ENCODE assay signal across 23 cellular contexts in genomic region chr14:94292872-94293577, GRCh38. TPM values are rescaled to one million over a fixed set of nuclear protein-coding genes. Genes with fewer than 3 reads are reported as not detected.
"Had no signal": no experiment of that assay in that cellular context is flagged by ENCODE, and none has a peak within 500 bp of the region (broad histone marks: within the 10 kb centered on the region; RNA-seq: fewer than 3 reads in every experiment).

Gene SERPINA10, minus strand, starts transcription at chr14:94293268. Its CDS starts 2,675 bp downstream, at chr14:94290593.

- H3K4me3 ChIP-seq: cardiac muscle cell, dorsolateral prefrontal cortex, thoracic aorta had no signal

- DNase-seq: activated CD4-positive, alpha-beta memory T cell treated with anti-CD3 and anti-CD28 coated beads, Interleukin-2, amount 10 ng/mL, durations not matched to agents 7 days and 5 days; activated CD4-positive, alpha-beta T cell treated with anti-CD3 and anti-CD28 coated beads for 36 hours; activated CD8-positive, alpha-beta memory T cell treated with anti-CD3 and anti-CD28 coated beads, Interleukin-2, amount 10 ng/mL, durations not matched to agents 7 days and 5 days; activated naive CD4-positive, alpha-beta T cell treated with Interleukin-2 at 50 U/mL for 16 hours; activated naive CD8-positive, alpha-beta T cell treated with anti-CD3 and anti-CD28 coated beads, Interleukin-2, amount 10 ng/mL, durations not matched to agents 7 days and 5 days; amygdala; dorsolateral prefrontal cortex; foreskin fibroblast; hypothalamus; mesendoderm; naive thymus-derived CD8-positive, alpha-beta T cell; stimulated activated CD4-positive, alpha-beta T cell treated with anti-CD3 and anti-CD28 coated beads, Interleukin-4, amount 100 ng/mL, for 24 hours; stimulated activated naive B cell treated with anti-CD40 and anti-IgM and Interleukin-4, amounts not matched to agents 10 μg/mL and 1 μg/mL and 100 μg/mL, for 72 hours; T-helper 17 cell had no signal

- H3K27ac ChIP-seq: cardiac muscle cell, dorsolateral prefrontal cortex, thoracic aorta had no signal

- ATAC-seq: activated CD4-positive, alpha-beta T cell treated with anti-CD3 and anti-CD28 coated beads for 36 hours; activated CD8-positive, alpha-beta memory T cell treated with anti-CD3 and anti-CD28 coated beads, Interleukin-2, amount 10 ng/mL, durations not matched to agents 7 days and 5 days; activated T-helper 17 cell treated with anti-CD3 and anti-CD28 coated beads, Interleukin-2, amount 50 U/mL, for 72 hours; naive thymus-derived CD8-positive, alpha-beta T cell; sciatic nerve; stimulated activated naive B cell treated with anti-CD40 and anti-IgM and Interleukin-4, amounts not matched to agents 10 μg/mL and 1 μg/mL and 100 μg/mL, for 72 hours; T-helper 17 cell had no signal

- H3K9me3 ChIP-seq: thoracic aorta had no signal

- H3K36me3 ChIP-seq: cardiac muscle cell, thoracic aorta had no signal

- H3K27me3 ChIP-seq: cardiac muscle cell had no signal

RNA-seq across cellular contexts. Expression of gene SERPINA10, which starts in this region (rescaled TPM):
- total RNA-seq: activated CD4-positive, alpha-beta memory T cell treated with anti-CD3 and anti-CD28 coated beads, Interleukin-2, amount 10 ng/mL, durations not matched to agents 7 days and 5 days; activated CD4-positive, alpha-beta T cell treated with anti-CD3 and anti-CD28 coated beads for 36 hours; activated CD8-positive, alpha-beta memory T cell treated with anti-CD3 and anti-CD28 coated beads, Interleukin-2, amount 10 ng/mL, durations not matched to agents 7 days and 5 days; activated naive CD8-positive, alpha-beta T cell treated with anti-CD3 and anti-CD28 coated beads, Interleukin-2, amount 10 ng/mL, durations not matched to agents 7 days and 5 days; activated T-helper 17 cell treated with anti-CD3 and anti-CD28 coated beads, Interleukin-2, amount 50 U/mL, for 72 hours; cardiac muscle cell; kidney epithelial cell; lower leg skin; naive thymus-derived CD8-positive, alpha-beta T cell; osteocyte; pulmonary artery endothelial cell; sciatic nerve; T-helper 17 cell; ureter had no signal
- polyA plus RNA-seq: naive thymus-derived CD8-positive, alpha-beta T cell had no signal
